Comparison of ENCODE assay signal across 35 cellular contexts in genomic region chrX:151735219-151735618, GRCh38. TPM values are rescaled to one million over a fixed set of nuclear protein-coding genes. Genes with fewer than 3 reads are reported as not detected.
"Had no signal": no experiment of that assay in that cellular context is flagged by ENCODE, and none has a peak within 500 bp of the region (broad histone marks: within the 10 kb centered on the region; RNA-seq: fewer than 3 reads in every experiment).

No MANE protein-coding gene starts in this region.

- H3K36me3 ChIP-seq: ascending aorta, brain microvascular endothelial cell, breast epithelium had no signal

- H3K4me1 ChIP-seq: ascending aorta, body of pancreas, breast epithelium had no signal

- DNase-seq: activated B cell treated with CpG ODN at 0.5 μM for 24 hours; activated CD4-positive, alpha-beta memory T cell treated with anti-CD3 and anti-CD28 coated beads for 36 hours; activated CD4-positive, alpha-beta T cell treated with anti-CD3 and anti-CD28 coated beads for 4 hours; activated CD4-positive, alpha-beta T cell treated with anti-CD3 and anti-CD28 coated beads, Interleukin-2, amount 10 ng/mL, durations not matched to agents 24 days and 14 days; activated CD4-positive, alpha-beta T cell treated with anti-CD3 and anti-CD28 coated beads, Interleukin-2, amount 50 U/mL, for 1 hour; activated CD4-positive, alpha-beta T cell treated with anti-CD3 and anti-CD28 coated beads, Interleukin-2, amount 50 U/mL, for 4 hours; activated CD4-positive, CD25-positive, alpha-beta regulatory T cell treated with anti-CD3 and anti-CD28 coated beads, Interleukin-2, amount 50 U/mL, for 72 hours; activated CD8-positive, alpha-beta memory T cell treated with anti-CD3 and anti-CD28 coated beads, Interleukin-2, amount 50 U/mL, for 4 hours; activated CD8-positive, alpha-beta T cell treated with anti-CD3 and anti-CD28 coated beads for 36 hours; activated effector memory CD4-positive, alpha-beta T cell treated with Interleukin-2 at 50 U/mL for 16 hours; activated gamma-delta T cell; activated naive CD4-positive, alpha-beta T cell treated with Interleukin-2 at 50 U/mL for 16 hours; activated naive CD8-positive, alpha-beta T cell treated with anti-CD3 and anti-CD28 coated beads, Interleukin-2, amount 10 ng/mL, durations not matched to agents 7 days and 5 days; activated naive CD8-positive, alpha-beta T cell treated with anti-CD3 and anti-CD28 coated beads, Interleukin-2, amount 50 U/mL, for 24 hours; activated T-cell treated with anti-CD3 and anti-CD28 coated beads for 4 hours; activated T-cell treated with anti-CD3 and anti-CD28 coated beads, Interleukin-2, amount 50 U/mL, for 1 hour; activated T-cell treated with anti-CD3 and anti-CD28 coated beads, Interleukin-2, amount 50 U/mL, for 4 hours; activated T-cell treated with anti-CD3 and anti-CD28 coated beads, Interleukin-2, amount 50 U/mL, for 72 hours; amygdala; anterior cingulate cortex; body of pancreas; brain microvascular endothelial cell; caudate nucleus; cerebellar nuclear complex; SW 1271; T-helper 1 cell; T-helper 2 cell; T-helper 9 cell had no signal

- H3K9me3 ChIP-seq: ascending aorta, body of pancreas, breast epithelium had no signal

- H3K4me3 ChIP-seq: ascending aorta, body of pancreas, breast epithelium had no signal

- H3K27ac ChIP-seq: ascending aorta, body of pancreas, brain microvascular endothelial cell, breast epithelium, VCaP had no signal

- H3K27me3 ChIP-seq: ascending aorta, body of pancreas, brain microvascular endothelial cell had no signal

- ATAC-seq: activated CD8-positive, alpha-beta T cell treated with anti-CD3 and anti-CD28 coated beads for 36 hours; activated naive CD8-positive, alpha-beta T cell treated with anti-CD3 and anti-CD28 coated beads, Interleukin-2, amount 50 U/mL, for 24 hours; activated T-cell treated with anti-CD3 and anti-CD28 coated beads, Interleukin-2, amount 50 U/mL, for 4 hours; activated T-cell treated with anti-CD3 and anti-CD28 coated beads, Interleukin-2, amount 50 U/mL, for 72 hours; activated T-helper 17 cell treated with anti-CD3 and anti-CD28 coated beads, Interleukin-2, amount 50 U/mL, for 72 hours; body of pancreas had no signal

RNA-seq across cellular contexts. Expression of gene CNGA2, which starts 0.7 kb away (rescaled TPM):
- total RNA-seq: activated B cell treated with CpG ODN at 0.5 μM for 24 hours; activated CD4-positive, alpha-beta memory T cell treated with anti-CD3 and anti-CD28 coated beads for 36 hours; activated CD4-positive, alpha-beta T cell treated with anti-CD3 and anti-CD28 coated beads, Interleukin-2, amount 10 ng/mL, durations not matched to agents 24 days and 14 days; activated CD8-positive, alpha-beta memory T cell treated with anti-CD3 and anti-CD28 coated beads for 36 hours; activated CD8-positive, alpha-beta T cell treated with anti-CD3 and anti-CD28 coated beads for 36 hours; activated naive CD8-positive, alpha-beta T cell treated with anti-CD3 and anti-CD28 coated beads, Interleukin-2, amount 10 ng/mL, durations not matched to agents 7 days and 5 days; activated T-cell treated with anti-CD3 and anti-CD28 coated beads, Interleukin-2, amount 50 U/mL, for 4 hours; activated T-cell treated with anti-CD3 and anti-CD28 coated beads, Interleukin-2, amount 50 U/mL, for 72 hours; activated T-helper 1 cell treated with anti-CD3 and anti-CD28 coated beads, Interleukin-12 subunit alpha, Interleukin-12 subunit beta, Interleukin-2, Interleukin-4 antibody, amounts not matched to agents 30 ng/mL and 10 ng/mL and 1 ng/mL, durations not matched to agents 14 hours and 24 hours and 36 hours; activated T-helper 17 cell treated with anti-CD3 and anti-CD28 coated beads, Interleukin-2, amount 50 U/mL, for 72 hours; ascending aorta; body of pancreas; breast epithelium had no signal
- polyA plus RNA-seq: adipose tissue had no signal

RNA-seq across cellular contexts. Expression of gene FATE1, which starts 19.4 kb away (rescaled TPM):
- total RNA-seq: activated B cell treated with CpG ODN at 0.5 μM for 24 hours; activated CD4-positive, alpha-beta memory T cell treated with anti-CD3 and anti-CD28 coated beads for 36 hours; activated CD4-positive, alpha-beta T cell treated with anti-CD3 and anti-CD28 coated beads, Interleukin-2, amount 10 ng/mL, durations not matched to agents 24 days and 14 days; activated CD8-positive, alpha-beta memory T cell treated with anti-CD3 and anti-CD28 coated beads for 36 hours; activated CD8-positive, alpha-beta T cell treated with anti-CD3 and anti-CD28 coated beads for 36 hours; activated naive CD8-positive, alpha-beta T cell treated with anti-CD3 and anti-CD28 coated beads, Interleukin-2, amount 10 ng/mL, durations not matched to agents 7 days and 5 days; activated T-cell treated with anti-CD3 and anti-CD28 coated beads, Interleukin-2, amount 50 U/mL, for 4 hours; activated T-cell treated with anti-CD3 and anti-CD28 coated beads, Interleukin-2, amount 50 U/mL, for 72 hours; activated T-helper 1 cell treated with anti-CD3 and anti-CD28 coated beads, Interleukin-12 subunit alpha, Interleukin-12 subunit beta, Interleukin-2, Interleukin-4 antibody, amounts not matched to agents 30 ng/mL and 10 ng/mL and 1 ng/mL, durations not matched to agents 14 hours and 24 hours and 36 hours; activated T-helper 17 cell treated with anti-CD3 and anti-CD28 coated beads, Interleukin-2, amount 50 U/mL, for 72 hours; ascending aorta; body of pancreas; breast epithelium had no signal

RNA-seq across cellular contexts. Expression of gene PRRG3, which starts 40.0 kb away (rescaled TPM):
- total RNA-seq: activated B cell treated with CpG ODN at 0.5 μM for 24 hours; activated CD4-positive, alpha-beta memory T cell treated with anti-CD3 and anti-CD28 coated beads for 36 hours; activated CD4-positive, alpha-beta T cell treated with anti-CD3 and anti-CD28 coated beads, Interleukin-2, amount 10 ng/mL, durations not matched to agents 24 days and 14 days; activated CD8-positive, alpha-beta memory T cell treated with anti-CD3 and anti-CD28 coated beads for 36 hours; activated CD8-positive, alpha-beta T cell treated with anti-CD3 and anti-CD28 coated beads for 36 hours; activated naive CD8-positive, alpha-beta T cell treated with anti-CD3 and anti-CD28 coated beads, Interleukin-2, amount 10 ng/mL, durations not matched to agents 7 days and 5 days; activated T-cell treated with anti-CD3 and anti-CD28 coated beads, Interleukin-2, amount 50 U/mL, for 4 hours; activated T-cell treated with anti-CD3 and anti-CD28 coated beads, Interleukin-2, amount 50 U/mL, for 72 hours; activated T-helper 1 cell treated with anti-CD3 and anti-CD28 coated beads, Interleukin-12 subunit alpha, Interleukin-12 subunit beta, Interleukin-2, Interleukin-4 antibody, amounts not matched to agents 30 ng/mL and 10 ng/mL and 1 ng/mL, durations not matched to agents 14 hours and 24 hours and 36 hours; activated T-helper 17 cell treated with anti-CD3 and anti-CD28 coated beads, Interleukin-2, amount 50 U/mL, for 72 hours; ascending aorta had no signal
